Comparison of ENCODE assay signal across 1 cellular context in genomic region chr7:118324790-118325449, GRCh38.
TF ChIP-seq lines count a peak whose summit lies in the region.

No MANE protein-coding gene starts in this region.

TF ChIP-seq in GM23338, 12 proteins besides CTCF, POLR2A, EP300 and RAD21 (continued from another document):
- TF ChIP-seq ZNF462 (CRISPR knock-in tag; IDR thresholded peaks at IDR 0.05): no peak
- TF ChIP-seq JUNB (IDR thresholded peaks at IDR 0.05; ENCODE audit: unreplicated experiment): no peak
TF ChIP-seq in GM23338: peak in this region for 0.
